In the genomic region with DNA sequence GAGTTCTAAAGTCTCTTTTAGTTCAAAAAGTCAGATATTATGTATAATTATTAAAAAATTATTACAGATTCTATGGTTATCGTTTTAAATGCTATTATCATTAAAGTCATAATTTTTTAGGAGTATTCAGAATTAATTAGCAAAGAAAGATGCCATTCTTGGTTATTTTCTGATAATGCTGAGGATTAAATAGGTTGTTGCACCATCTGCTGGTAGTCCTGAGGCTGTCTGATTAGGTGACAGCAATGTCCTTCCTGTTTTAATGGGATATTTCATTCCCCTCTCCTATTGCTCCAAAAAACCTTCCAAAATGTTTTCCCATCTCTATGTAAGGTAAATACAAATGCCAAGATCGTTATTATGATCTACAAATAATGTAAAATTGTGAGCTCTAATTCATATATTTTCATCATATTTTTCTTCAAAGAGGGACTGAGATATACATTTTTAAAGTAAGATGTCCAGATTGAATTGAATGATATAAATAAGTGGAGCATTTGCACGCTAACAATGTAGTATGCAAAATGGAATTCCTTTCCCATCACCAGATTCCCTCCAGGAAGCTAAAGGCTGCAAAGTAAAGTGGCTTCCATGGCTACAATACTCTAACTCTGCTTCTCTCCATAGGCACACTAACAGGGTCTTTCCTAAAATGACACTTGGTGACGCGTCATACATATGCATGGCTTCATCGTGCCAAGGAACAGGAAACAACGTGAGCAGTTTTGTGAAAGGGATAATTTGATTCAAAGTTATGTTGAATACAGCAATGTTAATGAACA, we compare ENCODE assay signal across 8 cellular contexts. TPM values are rescaled to one million over a fixed set of nuclear protein-coding genes. Genes with fewer than 3 reads are reported as not detected.
DNase-seq lines count a peak whose midpoint lies in the region; ATAC-seq and TF ChIP-seq lines count a peak whose summit lies in the region.

No MANE protein-coding gene starts in this region.

- peaks cover 77% of the 10 kb centered on the region for H3K4me1 ChIP-seq in foreskin keratinocyte

- in situ Hi-C loops in G401 (cut with HindIII; ENCODE audit: low sequenced_read_pairs), result no loop called here

- POLR2A ChIA-PET in RWPE1 (lab: Yijun Ruan, JAX; ENCODE audit: low non-redundant PET), result interaction anchor here (0.7 kb wide), 1 partner anchor 111 kb away, joined by 3 read pairs; no protein-coding TSS in a partner anchor

- no peak for ATAC-seq in foreskin keratinocyte

- H3K27me3 ChIP-seq in foreskin keratinocyte, result no peaks in the 10 kb centered on the region

- CTCF ChIA-PET in RWPE1 (lab: Yijun Ruan, JAX), result interaction anchor here (0.6 to 1.0 kb wide), 14 partner anchors 9 to 1575 kb away, joined by 3 to 6 read pairs (median 3); no protein-coding TSS in a partner anchor

- TF ChIP-seq CTCF in 22Rv1 (IDR thresholded peaks at IDR 0.05) (peak; percentile 61), RWPE1 (conservative IDR thresholded peaks at IDR 0.05; ENCODE audit: low read depth) (peak; percentile 80), foreskin keratinocyte (conservative IDR thresholded peaks at IDR 0.05) (peak; percentile 93)

- H3K27ac ChIP-seq in 22Rv1 (no peak overlapping the region), RWPE1 (no peak overlapping the region), foreskin keratinocyte (peak overlapping the region; percentile 72)

- DNase-seq in G401 (ENCODE audit: low spot score) (peak; percentile 28), RWPE1 (ENCODE audit: low spot score) (peak; percentile 29), foreskin keratinocyte (peak in 1 of 2 donors; percentile 48), pulmonary artery endothelial cell (ENCODE audit: low read depth, low spot score) (peak; percentile 24), cortex of kidney (lab: John Stamatoyannopoulos, UW) (no peak), putamen (ENCODE audit: low spot score) (no peak), NCI-H187 treated with DMSO at 0.1 percent for 48 hours (lab: John Stamatoyannopoulos, UW) (no peak)

RNA-seq across cellular contexts. Expression of a gene that starts 58.8 kb away (rescaled TPM):
- 3.1 and 10.3 TPM in 2 replicates for total RNA-seq in G401 (2014; rRNA removed; shearing (Covaris generic))
- total RNA-seq in foreskin keratinocyte, result 1.9 and 3.7 TPM in 2 replicates
- polyA plus RNA-seq in foreskin keratinocyte, result 2.4 and 4.2 TPM in 2 replicates
- total RNA-seq in pulmonary artery endothelial cell, result 3.4 and 21.5 TPM in 2 replicates

Comparison
In these comparisons a context has a peak if more than half of its experiments do, and no peak if none do; other contexts are left out.
1. DNase-seq: peak in G401 (single experiment), RWPE1 (single experiment) and pulmonary artery endothelial cell (single experiment); none in cortex of kidney (single experiment), putamen (single experiment) and NCI-H187 treated with DMSO at 0.1 percent for 48 hours (single experiment).
2. Peak in every context shown above with its lines, with median percentiles within 50 percentile points of each other: CTCF ChIP-seq.